1 cellular context compared by ENCODE assay signal in the genomic region with DNA sequence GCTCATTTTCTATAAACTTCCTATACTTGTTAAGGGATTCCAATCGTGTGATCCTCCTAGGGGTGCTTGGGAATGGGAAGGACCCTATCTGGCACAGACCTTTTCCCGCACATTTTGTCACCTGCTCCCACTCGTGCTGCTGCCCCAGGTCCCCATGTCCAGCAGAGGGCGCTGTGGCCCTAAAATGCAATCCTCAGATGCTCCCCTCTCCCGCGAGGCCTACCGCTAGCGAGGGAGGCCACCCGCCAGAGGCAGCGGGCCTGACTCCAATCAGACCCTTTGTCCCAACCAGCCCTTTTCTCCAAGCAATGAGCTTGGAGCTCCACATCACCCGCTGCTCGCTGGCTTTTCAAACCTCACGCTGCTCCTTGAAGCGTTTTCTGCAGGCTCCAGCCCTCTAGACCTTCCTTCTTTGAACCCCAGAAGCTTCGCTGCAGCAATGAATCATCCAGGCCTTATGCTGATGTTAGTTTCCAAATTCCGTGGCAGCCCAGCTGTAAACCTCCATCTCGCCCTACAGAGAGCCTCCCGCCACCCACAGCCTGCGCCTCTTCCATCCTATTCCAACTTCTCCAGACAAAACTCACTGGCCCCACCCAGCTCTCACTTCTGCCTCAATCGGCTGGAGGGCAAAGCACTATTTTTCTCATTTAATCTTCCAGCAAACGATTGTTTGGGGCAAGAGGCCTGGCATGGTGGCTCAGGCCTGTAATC.
TF ChIP-seq lines count a peak whose summit lies in the region.

No MANE protein-coding gene starts in this region.

TF ChIP-seq in H1, 55 proteins besides CTCF, POLR2A, EP300 and RAD21:
- TF ChIP-seq CBX5 (IDR thresholded peaks at IDR 0.05; ENCODE audit: low read depth, low read length), result no peak
- TF ChIP-seq BCL11A (IDR thresholded peaks at IDR 0.05; ENCODE audit: low read depth in 2 of 2, low read length in 2 of 2), result no peak
- TF ChIP-seq BACH1 (IDR thresholded peaks at IDR 0.05; ENCODE audit: low read length), result peak; percentile 94
- 0 out of 2 replicates have a peak, but pooled peaks have one; percentile 57 for TF ChIP-seq GTF2F1 (IDR thresholded peaks at IDR 0.05; ENCODE audit: borderline replicate concordance, low read depth, low read length)
- peak; percentile 40; the same call in 1 of the 2 replicates for TF ChIP-seq GABPA (IDR thresholded peaks at IDR 0.05; ENCODE audit: borderline replicate concordance, insufficient read depth, low read length)
- peak; percentile 30; the same call in 1 of the 2 replicates for TF ChIP-seq CEBPB (IDR thresholded peaks at IDR 0.05; ENCODE audit: low read depth, low read length)
- no peak for TF ChIP-seq JUN (IDR thresholded peaks at IDR 0.05; ENCODE audit: low read depth, low read length)
- no peak for TF ChIP-seq SP1 (IDR thresholded peaks at IDR 0.05; ENCODE audit: low read depth, low read length)
- TF ChIP-seq TBP (IDR thresholded peaks at IDR 0.05; ENCODE audit: low read depth, low read length), result peak; percentile 63; the same call in 1 of the 2 replicates
- no peak for TF ChIP-seq ZNF274 (IDR thresholded peaks at IDR 0.05; ENCODE audit: borderline replicate concordance, extremely low read depth, low read length)
- no peak for TF ChIP-seq NANOG (IDR thresholded peaks at IDR 0.05; ENCODE audit: insufficient read depth, low read depth, low read length, poor library complexity, severe bottlenecking)
- TF ChIP-seq JUND (IDR thresholded peaks at IDR 0.05; ENCODE audit: low read length), result peak; percentile 53; the same call in 1 of the 2 replicates
- no peak for TF ChIP-seq CHD1 (IDR thresholded peaks at IDR 0.05; ENCODE audit: low read depth, low read length)
- TF ChIP-seq CHD2 (IDR thresholded peaks at IDR 0.05; ENCODE audit: low read length), result peak; percentile 80
- TF ChIP-seq RXRA (IDR thresholded peaks at IDR 0.05; ENCODE audit: insufficient read depth, low read depth, low read length), result no peak
- TF ChIP-seq CTBP2 (IDR thresholded peaks at IDR 0.05; ENCODE audit: borderline replicate concordance, insufficient read depth, insufficient read length, low read length), result no peak
- TF ChIP-seq E2F6 (IDR thresholded peaks at IDR 0.05), result peak; percentile 97
- TF ChIP-seq EGR1 (IDR thresholded peaks at IDR 0.05; ENCODE audit: borderline replicate concordance, low read depth, low read length), result 0 out of 2 replicates have a peak, but pooled peaks have one; percentile 35
- 0 out of 2 replicates have a peak, but pooled peaks have one; percentile 43 for TF ChIP-seq TCF12 (IDR thresholded peaks at IDR 0.05; ENCODE audit: low read depth, low read length)
- no peak for TF ChIP-seq HDAC6 (IDR thresholded peaks at IDR 0.05; ENCODE audit: low read depth, low read length)
- TF ChIP-seq RNF2 (IDR thresholded peaks at IDR 0.05; ENCODE audit: borderline replicate concordance, low read depth, low read length, missing control alignments, poor library complexity, severe bottlenecking), result no peak
- TF ChIP-seq USF2 (IDR thresholded peaks at IDR 0.05; ENCODE audit: low read length), result peak; percentile 22; the same call in 1 of the 2 replicates
- no peak for TF ChIP-seq RFX5 (IDR thresholded peaks at IDR 0.05; ENCODE audit: borderline replicate concordance, low read depth, low read length)
- no peak for TF ChIP-seq KDM1A (IDR thresholded peaks at IDR 0.05; ENCODE audit: borderline replicate concordance, low read length)
- TF ChIP-seq EZH2 (IDR thresholded peaks at IDR 0.05; ENCODE audit: low read depth, low read length, severe bottlenecking), result no peak
- no peak for TF ChIP-seq PHF8 (conservative IDR thresholded peaks at IDR 0.05; ENCODE audit: low read depth, low read length)
- no peak for TF ChIP-seq TAF1 (IDR thresholded peaks at IDR 0.05; ENCODE audit: low read depth, low read length)
- peak; percentile 56; the same call in 1 of the 2 replicates for TF ChIP-seq BRCA1 (IDR thresholded peaks at IDR 0.05; ENCODE audit: low read depth, low read length)
- TF ChIP-seq MAFK (IDR thresholded peaks at IDR 0.05; ENCODE audit: low read depth, low read length), result peak; percentile 25; the same call in 1 of the 2 replicates
- no peak for TF ChIP-seq KDM4A (IDR thresholded peaks at IDR 0.05; ENCODE audit: low read depth, low read length, severe bottlenecking)
- 0 out of 2 replicates have a peak, but pooled peaks have one; percentile 29 for TF ChIP-seq SUZ12 (IDR thresholded peaks at IDR 0.05; ENCODE audit: low read length)
- TF ChIP-seq SRF (IDR thresholded peaks at IDR 0.05; ENCODE audit: low read depth, low read length), result no peak
- TF ChIP-seq, protein P1, sequence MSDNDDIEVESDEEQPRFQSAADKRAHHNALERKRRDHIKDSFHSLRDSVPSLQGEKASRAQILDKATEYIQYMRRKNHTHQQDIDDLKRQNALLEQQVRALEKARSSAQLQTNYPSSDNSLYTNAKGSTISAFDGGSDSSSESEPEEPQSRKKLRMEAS (IDR thresholded peaks at IDR 0.05), result peak; percentile 95
- TF ChIP-seq FOSL1 (IDR thresholded peaks at IDR 0.05; ENCODE audit: insufficient read depth, low read depth, low read length), result no peak
- TF ChIP-seq KDM5A (IDR thresholded peaks at IDR 0.05; ENCODE audit: low read length), result no peak
- TF ChIP-seq HDAC2 (IDR thresholded peaks at IDR 0.05; ENCODE audit: borderline replicate concordance in 1 of 2, low read depth in 2 of 2, low read length in 2 of 2), result peak; percentile 44 to 61; a peak in 1 of 4 replicates
